Comparison of ENCODE assay signal across 13 cellular contexts in the genomic region with DNA sequence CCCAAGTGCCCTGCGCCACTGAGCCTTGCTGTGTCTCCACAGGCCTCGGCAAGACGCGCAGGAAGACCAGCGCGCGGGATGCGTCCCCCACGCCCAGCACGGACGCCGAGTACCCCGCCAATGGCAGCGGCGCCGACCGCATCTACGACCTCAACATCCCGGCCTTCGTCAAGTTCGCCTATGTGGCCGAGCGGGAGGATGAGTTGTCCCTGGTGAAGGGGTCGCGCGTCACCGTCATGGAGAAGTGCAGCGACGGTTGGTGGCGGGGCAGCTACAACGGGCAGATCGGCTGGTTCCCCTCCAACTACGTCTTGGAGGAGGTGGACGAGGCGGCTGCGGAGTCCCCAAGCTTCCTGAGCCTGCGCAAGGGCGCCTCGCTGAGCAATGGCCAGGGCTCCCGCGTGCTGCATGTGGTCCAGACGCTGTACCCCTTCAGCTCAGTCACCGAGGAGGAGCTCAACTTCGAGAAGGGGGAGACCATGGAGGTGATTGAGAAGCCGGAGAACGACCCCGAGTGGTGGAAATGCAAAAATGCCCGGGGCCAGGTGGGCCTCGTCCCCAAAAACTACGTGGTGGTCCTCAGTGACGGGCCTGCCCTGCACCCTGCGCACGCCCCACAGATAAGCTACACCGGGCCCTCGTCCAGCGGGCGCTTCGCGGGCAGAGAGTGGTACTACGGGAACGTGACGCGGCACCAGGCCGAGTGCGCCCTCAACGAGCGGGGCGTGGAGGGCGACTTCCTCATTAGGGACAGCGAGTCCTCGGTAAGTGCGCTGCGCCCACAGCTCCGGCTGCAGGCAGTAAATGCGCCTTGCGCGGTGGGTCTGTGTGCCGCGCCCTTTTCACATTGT.
DNase-seq lines count a peak whose midpoint lies in the region; ATAC-seq lines count a peak whose summit lies in the region.
"Had no signal": no experiment of that assay in that cellular context is flagged by ENCODE, and none has a peak within 500 bp of the region (broad histone marks: within the 10 kb centered on the region; RNA-seq: fewer than 3 reads in every experiment).

No MANE protein-coding gene starts in this region.

- H3K36me3 ChIP-seq in neuronal stem cell (replicated peaks in 1 of 2; ENCODE audit: control insufficient read depth in 2 of 2, insufficient read depth in 2 of 2, low read length in 2 of 2) = peaks cover 6 to 72% of the 10 kb centered on the region in 2 donors
- H3K36me3 ChIP-seq: HAP-1 had no signal

- H3K9me3 Mint-ChIP-seq in stimulated activated naive CD8-positive, alpha-beta T cell treated with anti-CD3 and anti-CD28 coated beads, Interleukin-15, Interleukin-2, amounts not matched to agents 100 ng/mL and 50 ng/mL, for 24 hours = peaks cover 3% of the 10 kb centered on the region
- H3K9me3 Mint-ChIP-seq in activated naive CD8-positive, alpha-beta T cell treated with anti-CD3 and anti-CD28 coated beads, Interleukin-2, amount 50 U/mL, for 24 hours = peaks cover 6% of the 10 kb centered on the region
- H3K9me3 Mint-ChIP-seq: CD4-positive, alpha-beta T cell had no signal

- H3K36me3 Mint-ChIP-seq in stimulated activated naive CD8-positive, alpha-beta T cell treated with anti-CD3 and anti-CD28 coated beads, Interleukin-15, Interleukin-2, amounts not matched to agents 100 ng/mL and 50 ng/mL, for 24 hours (ENCODE audit: low read depth) = peaks cover 79% of the 10 kb centered on the region
- H3K36me3 Mint-ChIP-seq in activated naive CD8-positive, alpha-beta T cell treated with anti-CD3 and anti-CD28 coated beads, Interleukin-2, amount 50 U/mL, for 24 hours (ENCODE audit: low read depth) = peaks cover 82% of the 10 kb centered on the region

- H3K4me1 ChIP-seq in neuronal stem cell (ENCODE audit: control insufficient read depth in 2 of 2, insufficient read depth in 1 of 2, low read depth in 1 of 2, low read length in 2 of 2) = peaks cover 3 to 25% of the 10 kb centered on the region in 2 donors

- no peaks in the 10 kb centered on the region for H3K27me3 Mint-ChIP-seq in stimulated activated naive CD8-positive, alpha-beta T cell treated with anti-CD3 and anti-CD28 coated beads, Interleukin-15, Interleukin-2, amounts not matched to agents 100 ng/mL and 50 ng/mL, for 24 hours
- no peaks in the 10 kb centered on the region for H3K27me3 Mint-ChIP-seq in activated naive CD8-positive, alpha-beta T cell treated with anti-CD3 and anti-CD28 coated beads, Interleukin-2, amount 50 U/mL, for 24 hours
- H3K27me3 Mint-ChIP-seq: B cell; CD4-positive, alpha-beta T cell had no signal

- peak overlapping the region; percentile 73 for H3K14ac ChIP-seq in neuronal stem cell (ENCODE audit: low read length)

- H3K79me1 ChIP-seq in neuronal stem cell (ENCODE audit: low read depth, low read length) = no peaks in the 10 kb centered on the region

- no CpG with 5 or more reads among the region's 79 CpGs for WGBS in neuronal stem cell (ENCODE audit: extremely low coverage in 2 of 2, insufficient read length in 2 of 2, insufficient replicate concordance in 1 of 2), 2 donors

- no peak overlapping the region for H3K4me3 ChIP-seq in neuronal stem cell (ENCODE audit: low read length in 2 of 2)
- H3K4me3 ChIP-seq: HAP-1 had no signal

- no peak overlapping the region for H2AK5ac ChIP-seq in neuronal stem cell (ENCODE audit: low read depth, low read length)

- no peak for ATAC-seq in stimulated activated naive CD8-positive, alpha-beta T cell treated with anti-CD3 and anti-CD28 coated beads, Interleukin-15, Interleukin-2, amounts not matched to agents 100 U/mL and 50 U/mL, for 24 hours
- no peak for ATAC-seq in activated naive CD8-positive, alpha-beta T cell treated with anti-CD3 and anti-CD28 coated beads, Interleukin-2, amount 50 U/mL, for 24 hours
- no peak for ATAC-seq in HG02938 (IDR thresholded peaks at IDR 0.05; ENCODE audit: unreplicated experiment)

- no peak overlapping the region for H2BK5ac ChIP-seq in neuronal stem cell (ENCODE audit: low read length)

- peak overlapping the region; percentile 95 for H3K23ac ChIP-seq in neuronal stem cell (ENCODE audit: low read depth, low read length, poor library complexity)

- H3K9ac ChIP-seq in neuronal stem cell (ENCODE audit: low read depth, low read length, poor library complexity) = peak overlapping the region; percentile 68

- H3K27me3 ChIP-seq in neuronal stem cell (ENCODE audit: control insufficient read depth in 3 of 3, insufficient read depth in 3 of 3, low read depth in 1 of 3, low read length in 3 of 3) = no peaks in the 10 kb centered on the region

- H3K27ac Mint-ChIP-seq in stimulated activated naive CD8-positive, alpha-beta T cell treated with anti-CD3 and anti-CD28 coated beads, Interleukin-15, Interleukin-2, amounts not matched to agents 100 ng/mL and 50 ng/mL, for 24 hours = peak overlapping the region; percentile 5
- peak overlapping the region; percentile 53 for H3K27ac Mint-ChIP-seq in activated naive CD8-positive, alpha-beta T cell treated with anti-CD3 and anti-CD28 coated beads, Interleukin-2, amount 50 U/mL, for 24 hours

- peak overlapping the region; percentile 69 for H3K18ac ChIP-seq in neuronal stem cell (ENCODE audit: low read length)

- H4K8ac ChIP-seq in neuronal stem cell (ENCODE audit: low read depth, low read length) = no peak overlapping the region

- peaks cover 91% of the 10 kb centered on the region for H3K4me1 Mint-ChIP-seq in stimulated activated naive CD8-positive, alpha-beta T cell treated with anti-CD3 and anti-CD28 coated beads, Interleukin-15, Interleukin-2, amounts not matched to agents 100 ng/mL and 50 ng/mL, for 24 hours (ENCODE audit: low read depth)
- peaks cover 87% of the 10 kb centered on the region for H3K4me1 Mint-ChIP-seq in activated naive CD8-positive, alpha-beta T cell treated with anti-CD3 and anti-CD28 coated beads, Interleukin-2, amount 50 U/mL, for 24 hours

- H2AFZ ChIP-seq in neuronal stem cell (ENCODE audit: low read length) = no peak overlapping the region

- H3K4me2 ChIP-seq in neuronal stem cell (ENCODE audit: insufficient read depth, low read length, poor library complexity, severe bottlenecking) = no peak overlapping the region

- H3K9me3 ChIP-seq in neuronal stem cell (replicated peaks in 1 of 2; ENCODE audit: control insufficient read depth in 2 of 2, insufficient read depth in 1 of 2, low read depth in 1 of 2, low read length in 2 of 2) = peaks cover 2 to 59% of the 10 kb centered on the region in 2 donors
- H3K9me3 ChIP-seq: HAP-1 had no signal

- peak overlapping the region; percentile 10 for H2BK120ac ChIP-seq in neuronal stem cell (ENCODE audit: low read depth, low read length)

- peak overlapping the region; percentile 65 for H2BK12ac ChIP-seq in neuronal stem cell (ENCODE audit: low read length)

- no peak overlapping the region for H4K91ac ChIP-seq in neuronal stem cell (ENCODE audit: low read depth, low read length, poor library complexity)

- H3K27ac ChIP-seq in neuronal stem cell (replicated peaks; ENCODE audit: low read length) = no peak overlapping the region

- H3K4ac ChIP-seq in neuronal stem cell (ENCODE audit: low read length) = no peak overlapping the region

- no peak overlapping the region for H2BK15ac ChIP-seq in neuronal stem cell (ENCODE audit: low read length)

- H3K4me3 Mint-ChIP-seq in stimulated activated naive CD8-positive, alpha-beta T cell treated with anti-CD3 and anti-CD28 coated beads, Interleukin-15, Interleukin-2, amounts not matched to agents 100 ng/mL and 50 ng/mL, for 24 hours = no peak overlapping the region
- no peak overlapping the region for H3K4me3 Mint-ChIP-seq in activated naive CD8-positive, alpha-beta T cell treated with anti-CD3 and anti-CD28 coated beads, Interleukin-2, amount 50 U/mL, for 24 hours
- H3K4me3 Mint-ChIP-seq: B cell; CD4-positive, alpha-beta T cell had no signal

- no peak for DNase-seq in stimulated activated naive CD8-positive, alpha-beta T cell treated with anti-CD3 and anti-CD28 coated beads, Interleukin-15, Interleukin-2, amounts not matched to agents 100 U/mL and 50 U/mL, for 24 hours
- no peak for DNase-seq in activated naive CD8-positive, alpha-beta T cell treated with anti-CD3 and anti-CD28 coated beads, Interleukin-2, amount 50 U/mL, for 24 hours
- DNase-seq in neuronal stem cell (ENCODE audit: low spot score) = no peak
- no peak for DNase-seq in NCI-H1105 (lab: John Stamatoyannopoulos, UW)
- no peak for DNase-seq in NCI-H69 (lab: John Stamatoyannopoulos, UW)
- DNase-seq: CD4-positive, alpha-beta T cell; Karpas-422; NCI-H1417 treated with DMSO at 0.1 percent for 48 hours; NCI-H2081 had no signal
